Comparison of ENCODE assay signal across 9 cellular contexts in genomic region chr13:59734393-59734792, GRCh38.
A peak's percentile ranks its signal among the peaks of the same experiment; 100 is the strongest.
DNase-seq lines count a peak whose midpoint lies in the region; ATAC-seq, FAIRE-seq and TF ChIP-seq lines count a peak whose summit lies in the region.
"Had no signal": no experiment of that assay in that cellular context is flagged by ENCODE, and none has a peak within 500 bp of the region (broad histone marks: within the 10 kb centered on the region; RNA-seq: fewer than 3 reads in every experiment).

No MANE protein-coding gene starts in this region.

- DNase-seq in GM12878 (ENCODE audit: low read depth, low spot score): peak; percentile 93
- no peak for DNase-seq in left cardiac atrium
- DNase-seq in H54 (ENCODE audit: insufficient read length, low spot score): no peak
- no peak for DNase-seq in endothelial cell (ENCODE audit: low spot score)
- DNase-seq in foreskin melanocyte: no peak
- DNase-seq: NCI-H1694 treated with DMSO at 0.1 percent for 48 hours had no signal

- H3K36me3 ChIP-seq in GM12878 (ENCODE audit: control insufficient read depth in 2 of 2, insufficient read depth in 2 of 2, low read length in 1 of 2): no peaks in the 10 kb centered on the region

- no peak overlapping the region; the same call in 1 of the 2 replicates for H2AFZ ChIP-seq in GM12878 (ENCODE audit: control insufficient read depth, low read depth, low read length)

- TF ChIP-seq POLR2A in GM12878 (IDR thresholded peaks at IDR 0.05; ENCODE audit: low read depth, low read length) (no peak), H54 (IDR thresholded peaks at IDR 0.05; ENCODE audit: low read depth, low read length) (no peak)

- no peak overlapping the region for H3K27ac Mint-ChIP-seq in endothelial cell (ENCODE audit: unreplicated experiment)

- peak overlapping the region; percentile 20; the same call in 1 of the 2 replicates for H3K4me3 ChIP-seq in GM12878

- SMC1A ChIA-PET in GM12878 (lab: Charles Lee; ENCODE audit: uncharacterized antibody, unreplicated experiment): interaction anchor here (0.5 to 1.8 kb wide), 7 partner anchors 10 to 694 kb away, joined by 3 to 10 read pairs (median 4); no protein-coding TSS in a partner anchor

- CTCF ChIA-PET in GM12878 (lab: Yijun Ruan, JAX): interaction anchor here (1.0 to 1.9 kb wide), 2 partner anchors 10 to 54 kb away, joined by 4 read pairs; no protein-coding TSS in a partner anchor

- ATAC-seq in GM18520 (IDR thresholded peaks at IDR 0.05; ENCODE audit: unreplicated experiment): peak; percentile 100
- ATAC-seq in GM21360 (IDR thresholded peaks at IDR 0.05; ENCODE audit: unreplicated experiment): peak; percentile 100
- ATAC-seq in HG03103 (IDR thresholded peaks at IDR 0.05; ENCODE audit: low read depth, unreplicated experiment): peak; percentile 100
- peak; percentile 100 for ATAC-seq in GM12878
- no peak for ATAC-seq in left cardiac atrium

- in situ Hi-C loops in GM12878 (cut with MboI): no loop called here

- peaks cover 6% of the 10 kb centered on the region; the same call in 1 of the 2 replicates for H3K4me1 ChIP-seq in GM12878 (ENCODE audit: control insufficient read depth, insufficient read depth, low read length)

- no peaks in the 10 kb centered on the region for H3K9me3 Mint-ChIP-seq in endothelial cell (ENCODE audit: unreplicated experiment)

- H3K4me3 Mint-ChIP-seq in endothelial cell (ENCODE audit: unreplicated experiment): no peak overlapping the region

- no peaks in the 10 kb centered on the region for H3K9me3 ChIP-seq in GM12878 (replicated peaks; ENCODE audit: control insufficient read depth, insufficient read depth, low read length)

- H4K20me1 ChIP-seq in GM12878 (ENCODE audit: control insufficient read depth, insufficient read depth): no peaks in the 10 kb centered on the region

- peaks cover under 1% of the 10 kb centered on the region for H3K27me3 Mint-ChIP-seq in endothelial cell (ENCODE audit: unreplicated experiment)

- no peak overlapping the region for H3K9ac ChIP-seq in GM12878 (ENCODE audit: control insufficient read depth, insufficient read depth, low read length)

- no peaks in the 10 kb centered on the region for H3K27me3 ChIP-seq in GM12878 (replicated peaks in 1 of 2; ENCODE audit: control insufficient read depth in 2 of 2, insufficient read depth in 2 of 2, low read length in 1 of 2)

- POLR2A ChIA-PET in GM12878 (lab: Charles Lee): interaction anchor here (0.6 kb wide), 1 partner anchor 32 kb away, joined by 4 read pairs; no protein-coding TSS in a partner anchor

- H3K36me3 Mint-ChIP-seq in endothelial cell (ENCODE audit: low read depth, unreplicated experiment): no peaks in the 10 kb centered on the region

- TF ChIP-seq EP300 in GM12878 (IDR thresholded peaks at IDR 0.05; ENCODE audit: borderline replicate concordance in 1 of 2, control insufficient read depth in 1 of 2, low read depth in 2 of 2, low read length in 2 of 2): peak; percentile 74 to 91; a peak in 3 of 4 replicates

- RAD21 ChIA-PET in GM12878 (lab: Charles Lee; ENCODE audit: unreplicated experiment): interaction anchor here (1.0 to 1.2 kb wide), 3 partner anchors 20 to 52 kb away, joined by 3 to 4 read pairs (median 3); no protein-coding TSS in a partner anchor

- H3K27ac ChIP-seq in GM12878 (ENCODE audit: control insufficient read depth, insufficient read depth): peak overlapping the region; percentile 10

- no peaks in the 10 kb centered on the region for H3K4me1 Mint-ChIP-seq in endothelial cell (ENCODE audit: unreplicated experiment)

- no peaks in the 10 kb centered on the region for H3K79me2 ChIP-seq in GM12878 (ENCODE audit: control insufficient read depth, insufficient read depth, low read length)

- FAIRE-seq in GM12878 (lab: Jason Lieb, UNC) (peak; percentile 99), H54 (lab: Jason Lieb, UNC) (no peak)

- intact Hi-C loops in GM12878 (cut with micrococcal nuclease; ENCODE audit: unreplicated experiment) (loop anchor here (10.0 kb wide), 1 partner anchor 1120 kb away; no protein-coding TSS in a partner anchor), left cardiac atrium (cut with DNase I) (no loop called here)

- BruUV-seq in GM12878 (replicated peaks; lab: Mats Ljungman, UMichigan): no TSS peak

- H3K4me2 ChIP-seq in GM12878 (ENCODE audit: control insufficient read depth, insufficient read depth): peak overlapping the region; percentile 26; the same call in 1 of the 2 replicates

- TF ChIP-seq CTCF in GM12878 (IDR thresholded peaks at IDR 0.05 in 2 of 3, conservative IDR thresholded peaks at IDR 0.05 in 1 of 3; ENCODE audit: control insufficient read depth in 2 of 3, extremely low read depth in 1 of 3, insufficient read depth in 1 of 3, low read depth in 3 of 3, low read length in 3 of 3) (no peak), endothelial cell (IDR thresholded peaks at IDR 0.05; ENCODE audit: unreplicated experiment) (no peak)

- 0 out of 2 replicates have a peak, but pooled peaks have one; percentile 12 for TF ChIP-seq RAD21 in GM12878 (IDR thresholded peaks at IDR 0.05; ENCODE audit: insufficient read depth, low read depth, low read length)

- WGBS in GM12878 (ENCODE audit: insufficient coverage, insufficient replicate concordance, low lambda C conversion rate, missing lambda C conversion rate): under 1% methylated on average over 6 of the region's 6 CpGs

TF ChIP-seq in GM12878, 131 proteins besides CTCF, POLR2A, EP300 and RAD21 (continues in another document):
- TF ChIP-seq HDAC6 (IDR thresholded peaks at IDR 0.05; ENCODE audit: unreplicated experiment) (no peak), POLR2AphosphoS2 (IDR thresholded peaks at IDR 0.05; ENCODE audit: low read depth, low read length) (no peak), NRF1 (conservative IDR thresholded peaks at IDR 0.05; ENCODE audit: low read depth, low read length) (no peak), SREBF2 (IDR thresholded peaks at IDR 0.05; ENCODE audit: low read length) (no peak), ETV6 (conservative IDR thresholded peaks at IDR 0.05 in 1 of 2, IDR thresholded peaks at IDR 0.05 in 1 of 2; ENCODE audit: borderline replicate concordance in 1 of 2, low read depth in 1 of 2) (peak in 1 of 2 experiments; percentile 38; a peak in 2 of 4 replicates), ZNF207 (IDR thresholded peaks at IDR 0.05; ENCODE audit: borderline replicate concordance) (no peak), ZBED1 (IDR thresholded peaks at IDR 0.05; ENCODE audit: borderline replicate concordance) (peak; percentile 82), FOS (IDR thresholded peaks at IDR 0.05; ENCODE audit: borderline replicate concordance, extremely low read depth, insufficient read length) (no peak), TBL1XR1 (IDR thresholded peaks at IDR 0.05; ENCODE audit: low read depth, low read length) (peak; percentile 70; the same call in 1 of the 2 replicates), RCOR1 (conservative IDR thresholded peaks at IDR 0.05; ENCODE audit: low read depth, low read length) (0 out of 2 replicates have a peak, but pooled peaks have one; percentile 57), FOXK2 (IDR thresholded peaks at IDR 0.05) (no peak), POU2F2 (IDR thresholded peaks at IDR 0.05; ENCODE audit: borderline replicate concordance, low read depth, low read length) (peak; percentile 84; the same call in 2 of the 3 replicates), SIN3A (IDR thresholded peaks at IDR 0.05; ENCODE audit: low read depth, low read length) (no peak), BACH1 (IDR thresholded peaks at IDR 0.05; ENCODE audit: borderline replicate concordance) (peak; percentile 90), GATAD2B (conservative IDR thresholded peaks at IDR 0.05; ENCODE audit: low read depth) (no peak), CBX3 (IDR thresholded peaks at IDR 0.05; ENCODE audit: borderline replicate concordance, low read depth) (no peak), RBBP5 (conservative IDR thresholded peaks at IDR 0.05) (no peak)
- TF ChIP-seq, protein P1, sequence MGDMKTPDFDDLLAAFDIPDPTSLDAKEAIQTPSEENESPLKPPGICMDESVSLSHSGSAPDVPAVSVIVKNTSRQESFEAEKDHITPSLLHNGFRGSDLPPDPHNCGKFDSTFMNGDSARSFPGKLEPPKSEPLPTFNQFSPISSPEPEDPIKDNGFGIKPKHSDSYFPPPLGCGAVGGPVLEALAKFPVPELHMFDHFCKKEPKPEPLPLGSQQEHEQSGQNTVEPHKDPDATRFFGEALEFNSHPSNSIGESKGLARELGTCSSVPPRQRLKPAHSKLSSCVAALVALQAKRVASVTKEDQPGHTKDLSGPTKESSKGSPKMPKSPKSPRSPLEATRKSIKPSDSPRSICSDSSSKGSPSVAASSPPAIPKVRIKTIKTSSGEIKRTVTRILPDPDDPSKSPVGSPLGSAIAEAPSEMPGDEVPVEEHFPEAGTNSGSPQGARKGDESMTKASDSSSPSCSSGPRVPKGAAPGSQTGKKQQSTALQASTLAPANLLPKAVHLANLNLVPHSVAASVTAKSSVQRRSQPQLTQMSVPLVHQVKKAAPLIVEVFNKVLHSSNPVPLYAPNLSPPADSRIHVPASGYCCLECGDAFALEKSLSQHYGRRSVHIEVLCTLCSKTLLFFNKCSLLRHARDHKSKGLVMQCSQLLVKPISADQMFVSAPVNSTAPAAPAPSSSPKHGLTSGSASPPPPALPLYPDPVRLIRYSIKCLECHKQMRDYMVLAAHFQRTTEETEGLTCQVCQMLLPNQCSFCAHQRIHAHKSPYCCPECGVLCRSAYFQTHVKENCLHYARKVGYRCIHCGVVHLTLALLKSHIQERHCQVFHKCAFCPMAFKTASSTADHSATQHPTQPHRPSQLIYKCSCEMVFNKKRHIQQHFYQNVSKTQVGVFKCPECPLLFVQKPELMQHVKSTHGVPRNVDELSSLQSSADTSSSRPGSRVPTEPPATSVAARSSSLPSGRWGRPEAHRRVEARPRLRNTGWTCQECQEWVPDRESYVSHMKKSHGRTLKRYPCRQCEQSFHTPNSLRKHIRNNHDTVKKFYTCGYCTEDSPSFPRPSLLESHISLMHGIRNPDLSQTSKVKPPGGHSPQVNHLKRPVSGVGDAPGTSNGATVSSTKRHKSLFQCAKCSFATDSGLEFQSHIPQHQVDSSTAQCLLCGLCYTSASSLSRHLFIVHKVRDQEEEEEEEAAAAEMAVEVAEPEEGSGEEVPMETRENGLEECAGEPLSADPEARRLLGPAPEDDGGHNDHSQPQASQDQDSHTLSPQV (IDR thresholded peaks at IDR 0.05): no peak
- TF ChIP-seq, protein P2, sequence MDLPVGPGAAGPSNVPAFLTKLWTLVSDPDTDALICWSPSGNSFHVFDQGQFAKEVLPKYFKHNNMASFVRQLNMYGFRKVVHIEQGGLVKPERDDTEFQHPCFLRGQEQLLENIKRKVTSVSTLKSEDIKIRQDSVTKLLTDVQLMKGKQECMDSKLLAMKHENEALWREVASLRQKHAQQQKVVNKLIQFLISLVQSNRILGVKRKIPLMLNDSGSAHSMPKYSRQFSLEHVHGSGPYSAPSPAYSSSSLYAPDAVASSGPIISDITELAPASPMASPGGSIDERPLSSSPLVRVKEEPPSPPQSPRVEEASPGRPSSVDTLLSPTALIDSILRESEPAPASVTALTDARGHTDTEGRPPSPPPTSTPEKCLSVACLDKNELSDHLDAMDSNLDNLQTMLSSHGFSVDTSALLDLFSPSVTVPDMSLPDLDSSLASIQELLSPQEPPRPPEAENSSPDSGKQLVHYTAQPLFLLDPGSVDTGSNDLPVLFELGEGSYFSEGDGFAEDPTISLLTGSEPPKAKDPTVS (IDR thresholded peaks at IDR 0.05; ENCODE audit: low read depth, low read length): no peak

Comparison
In these comparisons a context has a peak if more than half of its experiments do, and no peak if none do; other contexts are left out.
1. ATAC-seq: peak in GM18520 (single experiment), GM21360 (single experiment), HG03103 (single experiment) and GM12878 (single experiment); none in left cardiac atrium (0 of 2).